8 cellular contexts compared by ENCODE assay signal in the genomic region with DNA sequence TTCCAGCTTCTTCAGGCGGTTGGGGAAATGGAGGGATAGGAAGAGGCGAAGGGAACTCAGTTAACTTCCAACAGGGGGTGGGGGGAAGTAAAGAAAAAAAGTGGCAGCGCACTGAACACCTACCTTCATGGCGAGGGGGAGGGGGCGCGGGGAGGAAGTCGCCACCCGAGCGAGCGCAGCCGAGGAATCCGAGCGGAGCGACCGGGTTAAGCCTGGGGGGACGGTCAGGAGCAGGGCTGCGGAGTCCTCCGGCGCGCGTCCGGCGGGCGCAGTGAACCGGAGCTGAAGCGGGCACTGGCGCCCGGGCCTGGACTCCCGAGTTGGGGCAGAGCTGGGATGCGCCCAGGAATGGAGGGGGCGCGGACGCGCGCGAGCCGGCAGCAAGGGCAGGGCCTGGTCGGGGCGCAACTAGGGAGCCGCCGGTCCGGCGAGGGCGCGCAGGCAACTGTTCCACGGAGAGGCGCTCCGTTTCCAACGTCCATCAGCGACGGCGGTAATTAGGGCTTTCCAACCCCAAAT. TPM values are rescaled to one million over a fixed set of nuclear protein-coding genes. Genes with fewer than 3 reads are reported as not detected.
DNase-seq lines count a peak whose midpoint lies in the region; ATAC-seq and TF ChIP-seq lines count a peak whose summit lies in the region.

A gene (minus strand): TSS at position 450 of the 519 bp plus-strand sequence. CDS start 321 bp downstream, at position 129.

- DNase-seq in ELF-1 (ENCODE audit: low read depth, low spot score) = peak; percentile 79
- peak; percentile 44 for DNase-seq in NCI-H748 treated with DMSO at 0.1 percent for 48 hours (lab: John Stamatoyannopoulos, UW)
- peak; percentile 12 to 51 for DNase-seq in lung microvascular endothelial cell (ENCODE audit: low read depth in 2 of 2)
- peak; percentile 30 to 91 for DNase-seq in upper lobe of left lung
- DNase-seq in dedifferentiated amniotic fluid mesenchymal stem cell (ENCODE audit: extremely low spot score) = no peak
- no peak for DNase-seq in stimulated activated CD4-positive, alpha-beta T cell treated with anti-CD3 and anti-CD28 coated beads, Interleukin-4, amount 100 ng/mL, for 24 hours

- H3K36me3 ChIP-seq in upper lobe of left lung = no peaks in the 10 kb centered on the region

- no peak for TF ChIP-seq CTCF in upper lobe of left lung (IDR thresholded peaks at IDR 0.05)

- no peaks in the 10 kb centered on the region for H3K9me3 Mint-ChIP-seq in dendritic cell treated with granulocyte-macrophage colony-stimulating factor and Interleukin-4, amounts not matched to agents 40 ng/mL and 50 ng/mL, for 4 days

- 1% methylated on average over 31 to 52 of the region's 52 CpGs for WGBS in upper lobe of left lung, 2 donors

- peak in 1 of 2 donors; percentile 20 for ATAC-seq in upper lobe of left lung (ENCODE audit: low FRiP score in 2 of 2)
- no peak for ATAC-seq in HG03442 (IDR thresholded peaks at IDR 0.05; ENCODE audit: unreplicated experiment)

- no peak for TF ChIP-seq EP300 in upper lobe of left lung (IDR thresholded peaks at IDR 0.05)

- H3K4me3 Mint-ChIP-seq in dendritic cell treated with granulocyte-macrophage colony-stimulating factor and Interleukin-4, amounts not matched to agents 40 ng/mL and 50 ng/mL, for 4 days = peak within 1 kb of the TSS; percentile 88

- peak within 1 kb of the TSS; percentile 65 to 82 (median 78) for H3K27ac ChIP-seq in upper lobe of left lung

- TF ChIP-seq POLR2A in upper lobe of left lung (IDR thresholded peaks at IDR 0.05) = no peak

- H3K4me3 ChIP-seq in upper lobe of left lung = peak within 1 kb of the TSS; percentile 52 to 85 (median 67)

- peaks cover 0 to 16% (median 3%) of the 10 kb centered on the region in 4 donors for H3K27me3 ChIP-seq in upper lobe of left lung

- H3K36me3 Mint-ChIP-seq in dendritic cell treated with granulocyte-macrophage colony-stimulating factor and Interleukin-4, amounts not matched to agents 40 ng/mL and 50 ng/mL, for 4 days (ENCODE audit: low read depth) = peaks cover 53% of the 10 kb centered on the region

- peaks cover 59% of the 10 kb centered on the region for H3K27me3 Mint-ChIP-seq in dendritic cell treated with granulocyte-macrophage colony-stimulating factor and Interleukin-4, amounts not matched to agents 40 ng/mL and 50 ng/mL, for 4 days

- peaks cover 59% of the 10 kb centered on the region for H3K4me1 Mint-ChIP-seq in dendritic cell treated with granulocyte-macrophage colony-stimulating factor and Interleukin-4, amounts not matched to agents 40 ng/mL and 50 ng/mL, for 4 days (ENCODE audit: low read depth)

- H3K9me3 ChIP-seq in upper lobe of left lung = no peaks in the 10 kb centered on the region

- peaks cover 19 to 58% (median 32%) of the 10 kb centered on the region in 4 donors for H3K4me1 ChIP-seq in upper lobe of left lung

- intact Hi-C loops in dendritic cell treated with granulocyte-macrophage colony-stimulating factor and Interleukin-4, amounts not matched to agents 40 ng/mL and 50 ng/mL, for 4 days (cut with micrococcal nuclease) = loop anchor here (2.0 to 10.0 kb wide), 2 partner anchors 236 to 408 kb away; no protein-coding TSS in a partner anchor

- peak within 1 kb of the TSS; percentile 84 for H3K27ac Mint-ChIP-seq in dendritic cell treated with granulocyte-macrophage colony-stimulating factor and Interleukin-4, amounts not matched to agents 40 ng/mL and 50 ng/mL, for 4 days

RNA-seq across cellular contexts. Expression of the gene that starts here (rescaled TPM):
- total RNA-seq in lung microvascular endothelial cell (1.6 and 2.0 TPM in 2 replicates), upper lobe of left lung (10 to 100 TPM; 22.1 to 36.2 (median 28.0) TPM)

Comparison
In these comparisons a context has a peak if more than half of its experiments do, and no peak if none do; other contexts are left out.
1. DNase-seq: peak in ELF-1 (single experiment), NCI-H748 treated with DMSO at 0.1 percent for 48 hours (single experiment), lung microvascular endothelial cell (2 of 2) and upper lobe of left lung (2 of 2); none in dedifferentiated amniotic fluid mesenchymal stem cell (single experiment) and stimulated activated CD4-positive, alpha-beta T cell treated with anti-CD3 and anti-CD28 coated beads, Interleukin-4, amount 100 ng/mL, for 24 hours (single experiment).